9 cellular contexts compared by ENCODE assay signal in the genomic region with DNA sequence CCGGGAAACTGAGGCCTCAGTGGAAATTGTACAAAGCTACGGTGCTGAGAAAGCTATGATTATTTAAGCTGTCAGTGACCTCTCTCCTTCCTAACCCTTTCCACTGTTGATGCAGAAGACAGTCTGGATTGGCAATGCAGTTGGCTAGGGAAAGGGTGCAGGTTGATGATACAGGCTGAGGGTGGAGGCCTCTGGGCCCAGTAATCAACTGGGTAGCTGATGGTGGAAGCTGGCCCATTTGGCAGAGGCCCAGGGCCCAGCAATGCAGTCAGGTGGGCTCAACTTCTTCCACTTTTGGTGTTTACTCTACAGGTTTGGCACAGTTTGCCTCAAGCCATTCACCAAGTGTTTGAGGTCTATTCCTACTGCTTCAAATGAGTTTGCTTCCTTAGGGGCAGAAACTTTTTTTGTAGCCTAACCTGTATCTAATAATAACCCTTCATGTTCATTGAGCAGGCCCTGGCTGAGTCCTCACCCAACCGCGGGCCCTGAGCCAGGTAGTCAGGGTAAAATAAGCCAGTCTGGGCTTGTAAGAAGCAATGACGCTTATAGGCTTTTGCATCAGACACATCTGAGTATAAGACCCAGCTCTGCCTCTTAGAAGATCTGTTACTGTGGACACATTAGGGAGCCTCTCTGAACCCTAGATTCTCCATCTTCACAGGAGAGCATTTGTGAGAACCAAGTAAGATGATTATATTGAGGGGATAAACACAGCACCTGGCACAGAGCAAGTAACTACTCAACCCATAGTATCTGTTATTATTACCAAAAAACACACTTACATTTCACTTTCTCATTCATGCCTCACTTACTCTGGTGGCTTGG. TPM values are rescaled to one million over a fixed set of nuclear protein-coding genes. Genes with fewer than 3 reads are reported as not detected.
DNase-seq lines count a peak whose midpoint lies in the region; ATAC-seq, FAIRE-seq and TF ChIP-seq lines count a peak whose summit lies in the region.
"Had no signal": no experiment of that assay in that cellular context is flagged by ENCODE, and none has a peak within 500 bp of the region (broad histone marks: within the 10 kb centered on the region; RNA-seq: fewer than 3 reads in every experiment).

No MANE protein-coding gene starts in this region.

- H3K4me1 Mint-ChIP-seq in T-helper 2 cell treated with Interferon-gamma antibody and Interleukin-4, amounts not matched to agents 5 μg/mL and 100 μg/mL, for 36 hours (ENCODE audit: low read depth): peaks cover 58% of the 10 kb centered on the region

- H3K36me3 ChIP-seq in BLaER1 treated with 17β-estradiol and CSF1 and Interleukin-3, amounts not matched to agents 10 nM and 100 nM: peaks cover 69 to 97% (median 84%) of the 10 kb centered on the region in 11 experiments
- H3K36me3 ChIP-seq in K562 (ENCODE audit: control insufficient read depth, insufficient read depth, low read length): peaks cover 92% of the 10 kb centered on the region

- POLR2A ChIA-PET in K562 (lab: Yijun Ruan, JAX): interaction anchor here (0.6 to 1.7 kb wide), 6 partner anchors 10 to 127 kb away, joined by 3 to 7 read pairs (median 4); no protein-coding TSS in a partner anchor

- no peaks in the 10 kb centered on the region for H3K9me3 Mint-ChIP-seq in T-helper 2 cell treated with Interferon-gamma antibody and Interleukin-4, amounts not matched to agents 5 μg/mL and 100 μg/mL, for 36 hours

- no peak for TF ChIP-seq RAD21 in K562 (CRISPR knock-in tag; conservative IDR thresholded peaks at IDR 0.05 in 1 of 2, IDR thresholded peaks at IDR 0.05 in 1 of 2)

- ATAC-seq in K562 (no peak), GM18498 (IDR thresholded peaks at IDR 0.05; ENCODE audit: unreplicated experiment) (no peak)

- TF ChIP-seq EP300 in K562 (IDR thresholded peaks at IDR 0.05; ENCODE audit: low read length): no peak

- intact Hi-C loops in K562 (cut with micrococcal nuclease): no loop called here

- peak overlapping the region in 10 of 11 experiments; percentile 7 to 91 (median 59); a peak in 14 of 22 replicates for H3K4me2 ChIP-seq in BLaER1 treated with 17β-estradiol and CSF1 and Interleukin-3, amounts not matched to agents 10 nM and 100 nM
- H3K4me2 ChIP-seq in K562 (ENCODE audit: insufficient read depth, low read length): peak overlapping the region; percentile 79; the same call in 1 of the 2 replicates

- DNase-seq in NCI-H1694 (lab: John Stamatoyannopoulos, UW) (peak; percentile 77), K562 (ENCODE audit: extremely low read depth in 1 of 4, low spot score in 3 of 4) (no peak), myocyte (ENCODE audit: low read depth) (peak; percentile 59), D341Med (ENCODE audit: low spot score) (no peak), mucosa of gallbladder (ENCODE audit: low spot score) (no peak)
- no peak for DNase-seq in T-helper 2 cell treated with Interferon-gamma antibody and Interleukin-4, amounts not matched to agents 5 μg/mL and 100 μg/mL, for 36 hours (ENCODE audit: low spot score)

- peaks cover 3% of the 10 kb centered on the region for H3K9me1 ChIP-seq in K562 (ENCODE audit: control insufficient read depth, insufficient read depth, low read length)

- in situ Hi-C loops in K562 (cut with MboI): no loop called here

- H3K4me3 Mint-ChIP-seq in T-helper 2 cell treated with Interferon-gamma antibody and Interleukin-4, amounts not matched to agents 5 μg/mL and 100 μg/mL, for 36 hours: no peak overlapping the region

- H4K20me1 ChIP-seq in BLaER1 treated with 17β-estradiol and CSF1 and Interleukin-3, amounts not matched to agents 10 nM and 100 nM: peaks cover 5 to 94% (median 65%) of the 10 kb centered on the region in 11 experiments; a peak in 18 of 22 replicates
- peaks cover 33% of the 10 kb centered on the region for H4K20me1 ChIP-seq in K562 (replicated peaks; ENCODE audit: control insufficient read depth, insufficient read depth, low read length)

- no peak overlapping the region for H3K27ac Mint-ChIP-seq in T-helper 2 cell treated with Interferon-gamma antibody and Interleukin-4, amounts not matched to agents 5 μg/mL and 100 μg/mL, for 36 hours

- H2AFZ ChIP-seq in K562 (ENCODE audit: low read depth, low read length): no peak overlapping the region

- no peak overlapping the region for H3K4me3 ChIP-seq in BLaER1 treated with 17β-estradiol and CSF1 and Interleukin-3, amounts not matched to agents 10 nM and 100 nM
- no peak overlapping the region for H3K4me3 ChIP-seq in K562

- H3K79me2 ChIP-seq in K562 (ENCODE audit: control insufficient read depth, insufficient read depth, low read length): peaks cover 97% of the 10 kb centered on the region

- FAIRE-seq in K562 (lab: Jason Lieb, UNC): no peak

- TSS peak; percentile 1 for BruUV-seq in K562 (replicated peaks; lab: Mats Ljungman, UMichigan)

- no peaks in the 10 kb centered on the region for H3K27me3 ChIP-seq in BLaER1 treated with 17β-estradiol and CSF1 and Interleukin-3, amounts not matched to agents 10 nM and 100 nM
- H3K27me3 ChIP-seq in K562 (ENCODE audit: control insufficient read depth in 2 of 2, insufficient read depth in 2 of 2, low read length in 2 of 2): no peaks in the 10 kb centered on the region
- H3K27me3 ChIP-seq: neutrophil had no signal

- CTCF ChIA-PET in K562 (lab: Yijun Ruan, JAX; ENCODE audit: low intra/inter-chr PET ratio): no interaction called here

- TF ChIP-seq CTCF in K562 (IDR thresholded peaks at IDR 0.05 in 2 of 3, conservative IDR thresholded peaks at IDR 0.05 in 1 of 3; ENCODE audit: insufficient read depth in 2 of 3, low read depth in 1 of 3, low read length in 3 of 3): no peak

- 68% methylated on average over 5 of the region's 5 CpGs for WGBS in K562 (ENCODE audit: insufficient coverage, low coverage, missing lambda C conversion rate)

- TF ChIP-seq POLR2A in K562 (conservative IDR thresholded peaks at IDR 0.05): 0 out of 2 replicates have a peak, but pooled peaks have one; percentile 21

- peak overlapping the region in 2 of 11 experiments; percentile 0 to 11; a peak in 1 of 22 replicates for H3K9ac ChIP-seq in BLaER1 treated with 17β-estradiol and CSF1 and Interleukin-3, amounts not matched to agents 10 nM and 100 nM
- no peak overlapping the region for H3K9ac ChIP-seq in K562 (ENCODE audit: insufficient read depth in 1 of 2, low read depth in 2 of 2, low read length in 2 of 2)

- peak overlapping the region in 3 of 11 experiments; percentile 11 to 81 (median 26); a peak in 7 of 22 replicates for H3K27ac ChIP-seq in BLaER1 treated with 17β-estradiol and CSF1 and Interleukin-3, amounts not matched to agents 10 nM and 100 nM
- peak overlapping the region; percentile 30 for H3K27ac ChIP-seq in K562 (ENCODE audit: extremely low read depth, low read depth, low read length)
- H3K27ac ChIP-seq: neutrophil had no signal

- H3K9me3 ChIP-seq in BLaER1 treated with 17β-estradiol and CSF1 and Interleukin-3, amounts not matched to agents 10 nM and 100 nM (replicated peaks in 1 of 11): no peaks in the 10 kb centered on the region
- H3K9me3 ChIP-seq in K562 (replicated peaks; ENCODE audit: control insufficient read depth, insufficient read depth, low read depth, low read length): no peaks in the 10 kb centered on the region; the same call in 1 of the 2 replicates
- H3K9me3 ChIP-seq: neutrophil had no signal

- peaks cover 67% of the 10 kb centered on the region for H3K36me3 Mint-ChIP-seq in T-helper 2 cell treated with Interferon-gamma antibody and Interleukin-4, amounts not matched to agents 5 μg/mL and 100 μg/mL, for 36 hours (ENCODE audit: low read depth)

- peaks cover 74 to 100% (median 92%) of the 10 kb centered on the region in 10 experiments for H3K4me1 ChIP-seq in BLaER1 treated with 17β-estradiol and CSF1 and Interleukin-3, amounts not matched to agents 10 nM and 100 nM
- peaks cover 52 to 84% of the 10 kb centered on the region in 2 experiments for H3K4me1 ChIP-seq in K562 (replicated peaks in 1 of 2; ENCODE audit: control insufficient read depth in 2 of 2, insufficient read depth in 2 of 2, low read length in 2 of 2)

- no peaks in the 10 kb centered on the region for H3K27me3 Mint-ChIP-seq in T-helper 2 cell treated with Interferon-gamma antibody and Interleukin-4, amounts not matched to agents 5 μg/mL and 100 μg/mL, for 36 hours (ENCODE audit: low read depth)

RNA-seq across cellular contexts. Expression of a gene that starts 12.0 kb away (rescaled TPM):
- total RNA-seq in K562 (2011; cell fraction: chromatin; rRNA removed; ENCODE audit: low replicate concordance): 162 and 267 TPM in 2 replicates
- total RNA-seq in K562 (2011; cell fraction: nucleolus; rRNA removed): 145 and 154 TPM in 2 replicates
- 113 and 150 TPM in 2 replicates for total RNA-seq in K562 (2011; cell fraction: nucleoplasm; rRNA removed)
- total RNA-seq in K562 (2014; rRNA removed): 137 and 179 TPM in 2 replicates
- 72.0 and 81.3 TPM in 2 replicates for total RNA-seq in K562 (2014; rRNA removed; fragmentation: Illumina TruSeq; extraction: Trizol)
- total RNA-seq in K562 (2015; rRNA removed; fragmentation: Illumina TruSeq; extraction: Trizol): 88.7 and 89.1 TPM in 2 replicates
- 150 and 157 TPM in 2 replicates for total RNA-seq in K562 (2021)
- polyA plus RNA-seq in K562 (2011; rRNA removed): 120 and 121 TPM in 2 replicates
- polyA plus RNA-seq in K562 (2011; cell fraction: cytosol; rRNA removed): 113 and 145 TPM in 2 replicates
- polyA plus RNA-seq in K562 (2011; cell fraction: nucleus; rRNA removed): 70.0 and 81.2 TPM in 2 replicates
- polyA plus RNA-seq in K562 (2012): 134 and 224 TPM in 2 replicates
- 182 and 187 TPM in 2 replicates for polyA plus RNA-seq in K562 (2014; fragmentation: Illumina TruSeq; extraction: Trizol)
- polyA plus RNA-seq in K562 (2014; fragmentation: Nextera tagmentation; extraction: Ambion mirVana): 10 to 100 TPM in 1 of 2 experiments, 1 to 10 TPM in 1; 3.3 to 17.9 TPM
- 140 and 156 TPM in 2 replicates for polyA plus RNA-seq in K562 (2014; rRNA removed)
- polyA minus RNA-seq in K562 (2011; rRNA and poly(A)+ RNA removed): 87.8 and 101 TPM in 2 replicates
- polyA minus RNA-seq in K562 (2011; cell fraction: cytosol; rRNA and poly(A)+ RNA removed): 56.3 and 61.7 TPM in 2 replicates
- polyA minus RNA-seq in K562 (2011; cell fraction: nucleus; rRNA and poly(A)+ RNA removed): 74.2 and 92.5 TPM in 2 replicates
- total RNA-seq in myocyte: 172 and 239 TPM in 2 replicates
- 181 TPM for polyA plus RNA-seq in myocyte (2012)
- 191 TPM for total RNA-seq in mucosa of gallbladder

RNA-seq across cellular contexts. Expression of a gene that starts 28.5 kb away (rescaled TPM):
- 34.1 and 68.4 TPM in 2 replicates for total RNA-seq in K562 (2011; cell fraction: chromatin; rRNA removed; ENCODE audit: low replicate concordance)
- 33.2 and 33.7 TPM in 2 replicates for total RNA-seq in K562 (2011; cell fraction: nucleolus; rRNA removed)
- 50.5 and 54.4 TPM in 2 replicates for total RNA-seq in K562 (2011; cell fraction: nucleoplasm; rRNA removed)
- total RNA-seq in K562 (2014; rRNA removed) (143 and 153 TPM in 2 replicates), K562 (2014; rRNA removed; fragmentation: Illumina TruSeq; extraction: Trizol) (133 and 153 TPM in 2 replicates), K562 (2015; rRNA removed; fragmentation: Illumina TruSeq; extraction: Trizol) (134 TPM in 2 replicates), K562 (2021) (144 and 171 TPM in 2 replicates), myocyte (7.0 and 10.5 TPM in 2 replicates), mucosa of gallbladder (2.6 TPM)
- polyA plus RNA-seq in K562 (2011; rRNA removed) (89.7 and 108 TPM in 2 replicates), K562 (2014; fragmentation: Illumina TruSeq; extraction: Trizol) (212 and 241 TPM in 2 replicates), K562 (2014; fragmentation: Nextera tagmentation; extraction: Ambion mirVana) (10 to 100 TPM; 48.0 to 57.8 TPM), K562 (2014; rRNA removed) (101 and 112 TPM in 2 replicates)
- 32.9 and 56.0 TPM in 2 replicates for polyA plus RNA-seq in K562 (2011; cell fraction: cytosol; rRNA removed)
- polyA plus RNA-seq in K562 (2011; cell fraction: nucleus; rRNA removed): 157 and 160 TPM in 2 replicates
- 117 and 130 TPM in 2 replicates for polyA plus RNA-seq in K562 (2012)
- polyA minus RNA-seq in K562 (2011; rRNA and poly(A)+ RNA removed): 140 and 157 TPM in 2 replicates
- 54.2 and 70.1 TPM in 2 replicates for polyA minus RNA-seq in K562 (2011; cell fraction: cytosol; rRNA and poly(A)+ RNA removed)
- polyA minus RNA-seq in K562 (2011; cell fraction: nucleus; rRNA and poly(A)+ RNA removed): 47.8 and 109 TPM in 2 replicates
- 1.8 TPM for polyA plus RNA-seq in myocyte (2012)

Comparison
In these comparisons a context has a peak if more than half of its experiments do, and no peak if none do; other contexts are left out.
1. DNase-seq: peak in NCI-H1694 (single experiment) and myocyte (single experiment); none in K562 (0 of 4), T-helper 2 cell treated with Interferon-gamma antibody and Interleukin-4, amounts not matched to agents 5 μg/mL and 100 μg/mL, for 36 hours (single experiment), D341Med (single experiment) and mucosa of gallbladder (single experiment).